ENCODE assay signal across 22 cellular contexts in the genomic region with DNA sequence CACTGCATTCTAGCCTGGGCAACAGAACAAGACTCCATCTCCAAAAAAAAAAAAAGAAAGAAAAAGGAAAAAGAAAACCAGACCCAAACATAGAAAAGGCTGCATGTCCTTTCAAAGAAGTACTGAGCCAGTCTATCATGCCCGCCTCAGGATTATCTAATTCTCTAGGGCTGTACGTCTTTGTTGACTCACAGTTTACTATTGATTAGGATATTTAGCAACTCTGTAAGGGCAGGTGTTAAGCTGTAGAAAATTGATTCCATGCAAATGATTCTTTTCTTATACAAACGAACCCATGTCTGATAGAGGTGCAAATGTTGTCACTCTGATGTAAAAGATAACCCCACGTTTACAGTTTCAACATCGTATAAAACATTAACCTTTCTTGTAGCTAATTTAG.
"Had no signal": no experiment of that assay in that cellular context is flagged by ENCODE, and none has a peak within 500 bp of the region (broad histone marks: within the 10 kb centered on the region; RNA-seq: fewer than 3 reads in every experiment).

No MANE protein-coding gene starts in this region.

- H3K27ac Mint-ChIP-seq: activated CD4-positive, alpha-beta memory T cell treated with anti-CD3 and anti-CD28 coated beads for 36 hours; activated CD4-positive, alpha-beta T cell treated with anti-CD3 and anti-CD28 coated beads, Interleukin-2, amount 10 ng/mL, durations not matched to agents 7 days and 5 days; activated naive CD4-positive, alpha-beta T cell treated with anti-CD3 and anti-CD28 coated beads, Interleukin-2, amount 10 ng/mL, durations not matched to agents 7 days and 5 days; activated naive CD8-positive, alpha-beta T cell treated with anti-CD3 and anti-CD28 coated beads for 36 hours; activated T-cell treated with anti-CD3 and anti-CD28 coated beads, Interleukin-2, amount 50 U/mL, for 72 hours; activated T-helper 2 cell treated with anti-CD3 and anti-CD28 coated beads, Interferon-gamma antibody, Interleukin-2, Interleukin-4, amounts not matched to agents 10 μg/mL and 5 μg/mL and 100 μg/mL, durations not matched to agents 14 hours and 24 hours and 36 hours had no signal

- H3K4me1 Mint-ChIP-seq: activated CD4-positive, alpha-beta T cell treated with anti-CD3 and anti-CD28 coated beads, Interleukin-2, amount 10 ng/mL, durations not matched to agents 7 days and 5 days; activated naive CD4-positive, alpha-beta T cell treated with anti-CD3 and anti-CD28 coated beads, Interleukin-2, amount 10 ng/mL, durations not matched to agents 7 days and 5 days; activated naive CD8-positive, alpha-beta T cell treated with anti-CD3 and anti-CD28 coated beads for 36 hours had no signal

- H3K9me3 ChIP-seq: Peyer's patch, SJCRH30, SK-N-SH had no signal

- H3K4me1 ChIP-seq: Peyer's patch had no signal

- H3K4me2 ChIP-seq: SK-N-SH had no signal

- H3K36me3 ChIP-seq: Peyer's patch, SJCRH30 had no signal

- H3K27me3 ChIP-seq: Peyer's patch, SJCRH30 had no signal

- DNase-seq: activated CD4-positive, alpha-beta memory T cell treated with anti-CD3 and anti-CD28 coated beads for 36 hours; activated CD4-positive, alpha-beta T cell treated with anti-CD3 and anti-CD28 coated beads, Interleukin-2, amount 10 ng/mL, durations not matched to agents 7 days and 5 days; activated CD4-positive, CD25-positive, alpha-beta regulatory T cell; activated gamma-delta T cell treated with Interleukin-2 at 50 U/mL for 16 hours; activated naive CD4-positive, alpha-beta T cell treated with anti-CD3 and anti-CD28 coated beads, Interleukin-2, amount 10 ng/mL, durations not matched to agents 7 days and 5 days; activated naive CD8-positive, alpha-beta T cell treated with anti-CD3 and anti-CD28 coated beads for 36 hours; activated T-cell treated with anti-CD3 and anti-CD28 coated beads, Interleukin-2, amount 50 U/mL, for 72 hours; cerebellar nuclear complex; NCI-H1092; NCI-H1417; NCI-H1930; NCI-H2171; NCI-H2227 treated with DMSO at 0.1 percent for 48 hours; NCI-H446 treated with DMSO at 0.1 percent for 48 hours; Peyer's patch; Right ventricle myocardium superior; SJCRH30; SK-N-SH; T-helper 1 cell had no signal

- H3K9me3 Mint-ChIP-seq: activated naive CD4-positive, alpha-beta T cell treated with anti-CD3 and anti-CD28 coated beads, Interleukin-2, amount 10 ng/mL, durations not matched to agents 7 days and 5 days; activated naive CD8-positive, alpha-beta T cell treated with anti-CD3 and anti-CD28 coated beads for 36 hours had no signal

- H3K9me2 ChIP-seq: SK-N-SH had no signal

- H3K4me3 Mint-ChIP-seq: activated CD4-positive, alpha-beta memory T cell treated with anti-CD3 and anti-CD28 coated beads for 36 hours; activated CD4-positive, alpha-beta T cell treated with anti-CD3 and anti-CD28 coated beads, Interleukin-2, amount 10 ng/mL, durations not matched to agents 7 days and 5 days; activated naive CD4-positive, alpha-beta T cell treated with anti-CD3 and anti-CD28 coated beads, Interleukin-2, amount 10 ng/mL, durations not matched to agents 7 days and 5 days; activated naive CD8-positive, alpha-beta T cell treated with anti-CD3 and anti-CD28 coated beads for 36 hours; activated T-cell treated with anti-CD3 and anti-CD28 coated beads, Interleukin-2, amount 50 U/mL, for 72 hours had no signal

- H3K4me3 ChIP-seq: Peyer's patch, SJCRH30 had no signal

- H3K36me3 Mint-ChIP-seq: activated CD4-positive, alpha-beta memory T cell treated with anti-CD3 and anti-CD28 coated beads for 36 hours; activated naive CD4-positive, alpha-beta T cell treated with anti-CD3 and anti-CD28 coated beads, Interleukin-2, amount 10 ng/mL, durations not matched to agents 7 days and 5 days; activated naive CD8-positive, alpha-beta T cell treated with anti-CD3 and anti-CD28 coated beads for 36 hours had no signal

- ATAC-seq: activated T-cell treated with anti-CD3 and anti-CD28 coated beads, Interleukin-2, amount 50 U/mL, for 72 hours had no signal

- H3K27ac ChIP-seq: Peyer's patch, RWPE1, SJCRH30, VCaP had no signal
